In the genomic region with DNA sequence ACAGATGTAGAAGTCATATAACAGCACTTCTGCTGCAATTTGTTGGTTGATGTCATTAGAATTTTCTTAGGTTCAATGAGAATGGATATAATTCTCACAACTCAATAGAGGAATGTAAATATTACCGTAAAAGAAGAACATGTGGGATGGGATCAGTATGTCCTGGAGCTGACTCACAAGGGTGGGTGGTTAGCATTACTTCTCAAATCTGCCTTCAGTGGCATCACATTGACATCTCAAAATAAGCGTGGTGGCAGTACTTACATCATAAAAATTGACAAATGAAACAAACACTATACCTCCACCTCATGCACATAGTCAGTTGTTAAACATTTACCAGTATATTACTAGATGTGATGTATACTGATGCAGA, we compare ENCODE assay signal across 20 cellular contexts.
"Had no signal": no experiment of that assay in that cellular context is flagged by ENCODE, and none has a peak within 500 bp of the region (broad histone marks: within the 10 kb centered on the region; RNA-seq: fewer than 3 reads in every experiment).

No MANE protein-coding gene starts in this region.

- H3K9me3 ChIP-seq: left lung, sigmoid colon, suprapubic skin, tibial nerve had no signal

- DNase-seq: activated B cell treated with CpG ODN at 0.5 μM for 24 hours; activated CD4-positive, alpha-beta T cell treated with anti-CD3 and anti-CD28 coated beads for 4 hours; activated CD4-positive, alpha-beta T cell treated with anti-CD3 and anti-CD28 coated beads, Interleukin-2, amount 50 U/mL, for 48 hours; activated CD8-positive, alpha-beta memory T cell treated with anti-CD3 and anti-CD28 coated beads, Interleukin-2, amount 50 U/mL, for 48 hours; activated naive CD4-positive, alpha-beta T cell treated with Interleukin-2 at 50 U/mL for 16 hours; activated naive CD8-positive, alpha-beta T cell treated with anti-CD3 and anti-CD28 coated beads for 36 hours; activated T-cell treated with anti-CD3 and anti-CD28 coated beads, Interleukin-2, amount 50 U/mL, for 4 hours; effector CD4-positive, alpha-beta T cell; kidney glomerular epithelial cell; left lung; naive thymus-derived CD4-positive, alpha-beta T cell; posterior cingulate gyrus; retina; sigmoid colon; stimulated activated CD4-positive, alpha-beta T cell treated with anti-CD3 and anti-CD28 coated beads, Interleukin-2, amount 100 ng/mL, for 24 hours; stimulated activated naive CD8-positive, alpha-beta T cell treated with anti-CD3 and anti-CD28 coated beads, Interleukin-15, amount 100 ng/mL, for 72 hours had no signal

- H3K27me3 ChIP-seq: left lung, sigmoid colon, suprapubic skin, tibial nerve had no signal

- H3K4me3 ChIP-seq: left lung, lung, sigmoid colon, suprapubic skin, tibial nerve had no signal

- H3K27ac ChIP-seq: left lung, sigmoid colon, suprapubic skin, tibial nerve had no signal

- H3K36me3 ChIP-seq: left lung, sigmoid colon, suprapubic skin, tibial nerve had no signal

- H3K4me1 ChIP-seq: left lung, sigmoid colon, suprapubic skin, tibial nerve had no signal

- ATAC-seq: activated T-cell treated with anti-CD3 and anti-CD28 coated beads, Interleukin-2, amount 50 U/mL, for 4 hours; left lung; naive thymus-derived CD4-positive, alpha-beta T cell; stimulated activated effector memory CD8-positive, alpha-beta T cell treated with anti-CD3 and anti-CD28 coated beads, Interleukin-12 subunit alpha, Interleukin-12 subunit beta, amount 100 ng/mL, for 72 hours; stimulated activated naive CD8-positive, alpha-beta T cell treated with anti-CD3 and anti-CD28 coated beads, Interleukin-15, amount 100 ng/mL, for 72 hours had no signal
